In the genomic region with DNA sequence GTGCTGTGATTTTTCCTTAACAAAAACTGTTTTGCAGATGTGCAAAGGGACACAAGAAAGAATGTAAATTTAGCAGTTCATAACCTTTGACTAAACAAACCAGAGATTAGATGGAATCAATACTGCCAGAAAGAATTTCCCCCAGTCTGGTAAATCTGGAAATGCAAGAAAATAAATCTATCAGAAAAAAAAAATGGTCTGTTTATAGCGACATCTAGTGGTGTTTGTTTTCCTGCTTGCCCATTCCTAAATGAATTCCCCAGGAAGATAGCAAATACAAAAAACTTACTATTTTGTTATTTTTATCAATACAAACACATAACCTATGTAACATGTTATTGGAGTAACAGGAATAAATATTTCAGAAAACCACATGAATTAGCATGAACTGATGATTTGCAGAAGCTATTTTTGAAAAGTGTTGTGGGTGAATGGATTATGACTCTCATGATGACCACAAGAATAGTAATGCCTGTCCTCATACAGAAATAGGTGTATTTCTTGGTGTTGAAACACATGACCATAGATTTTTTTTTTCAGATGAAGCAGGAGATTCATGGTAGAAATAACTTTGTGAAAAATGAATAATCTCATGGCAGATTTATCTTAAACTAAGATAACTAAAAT, we compare ENCODE assay signal across 8 cellular contexts.
DNase-seq lines count a peak whose midpoint lies in the region; ATAC-seq and TF ChIP-seq lines count a peak whose summit lies in the region.

No MANE protein-coding gene starts in this region.

- peak; percentile 1 for DNase-seq in EH (ENCODE audit: low read depth)
- peak; percentile 1 for DNase-seq in LHCN-M2 (ENCODE audit: low read depth)
- DNase-seq in astrocyte of the spinal cord (ENCODE audit: low read depth, low spot score): peak; percentile 30
- peak; percentile 50 for DNase-seq in medulla oblongata (ENCODE audit: extremely low spot score)
- no peak for DNase-seq in activated naive CD4-positive, alpha-beta T cell treated with anti-CD3 and anti-CD28 coated beads, Interleukin-2, amount 50 U/mL, for 16 hours
- DNase-seq in activated CD4-positive, alpha-beta T cell treated with anti-CD3 and anti-CD28 coated beads, Interleukin-2, amount 50 U/mL, for 1 hour: no peak

- in situ Hi-C loops in astrocyte of the spinal cord (cut with HindIII; ENCODE audit: low sequenced_read_pairs): no loop called here

- TF ChIP-seq CTCF in astrocyte of the spinal cord (IDR thresholded peaks at IDR 0.05; ENCODE audit: low read depth, low read length): peak; percentile 65

- no peak for ATAC-seq in HG03025 (IDR thresholded peaks at IDR 0.05; ENCODE audit: low FRiP score, unreplicated experiment)
- ATAC-seq in GM21390 (IDR thresholded peaks at IDR 0.05; ENCODE audit: unreplicated experiment): no peak

- no peak overlapping the region for H3K4me3 ChIP-seq in astrocyte of the spinal cord (ENCODE audit: low read depth, low read length)

Comparison
In these comparisons a context has a peak if more than half of its experiments do, and no peak if none do; other contexts are left out.
1. DNase-seq: peak in EH (single experiment), LHCN-M2 (single experiment), astrocyte of the spinal cord (single experiment) and medulla oblongata (single experiment); none in activated naive CD4-positive, alpha-beta T cell treated with anti-CD3 and anti-CD28 coated beads, Interleukin-2, amount 50 U/mL, for 16 hours (single experiment) and activated CD4-positive, alpha-beta T cell treated with anti-CD3 and anti-CD28 coated beads, Interleukin-2, amount 50 U/mL, for 1 hour (single experiment).